In genomic region chr11:28092786-28093185, GRCh38 we compare ENCODE assay signal across 31 cellular contexts.
"Had no signal": no experiment of that assay in that cellular context is flagged by ENCODE, and none has a peak within 500 bp of the region (broad histone marks: within the 10 kb centered on the region; RNA-seq: fewer than 3 reads in every experiment).

No MANE protein-coding gene starts in this region.

- H3K4me3 ChIP-seq: ovary, psoas muscle, right lobe of liver, sigmoid colon, skin epidermis, smooth muscle cell, spleen, suprapubic skin, testis, tibial artery, transverse colon, upper lobe of right lung, uterus had no signal

- H3K9ac ChIP-seq: parathyroid adenoma had no signal

- H2AFZ ChIP-seq: parathyroid adenoma had no signal

- H3K9me3 ChIP-seq: neutrophil, ovary, psoas muscle, right lobe of liver, sigmoid colon, spleen, suprapubic skin, testis, tibial artery, transverse colon, upper lobe of right lung, uterus had no signal

- H3K27ac ChIP-seq: neutrophil, ovary, parathyroid adenoma, psoas muscle, right lobe of liver, sigmoid colon, skin epidermis, spleen, suprapubic skin, testis, tibial artery, transverse colon, upper lobe of right lung, uterus had no signal

- H3K4me1 ChIP-seq: parathyroid adenoma, psoas muscle, right lobe of liver, sigmoid colon, spleen, suprapubic skin, testis, tibial artery, transverse colon, upper lobe of right lung, uterus had no signal

- H3K79me2 ChIP-seq: parathyroid adenoma had no signal

- H3K36me3 ChIP-seq: ovary, right lobe of liver, sigmoid colon, suprapubic skin, tibial artery, transverse colon, upper lobe of right lung, uterus had no signal

- H3K27me3 ChIP-seq: neutrophil, ovary, right lobe of liver, sigmoid colon, spleen, suprapubic skin, testis, tibial artery, transverse colon, upper lobe of right lung, uterus had no signal

- H3K4me2 ChIP-seq: smooth muscle cell had no signal

- ATAC-seq: naive thymus-derived CD8-positive, alpha-beta T cell; natural killer cell treated with Interleukin-12 subunit alpha and Interleukin-12 subunit beta and Interleukin-15 and Interleukin-18, amount 100 ng/mL, for 72 hours; psoas muscle; right cardiac atrium; right lobe of liver; stimulated activated memory B cell treated with anti-CD40 and anti-IgM and Interleukin-4, amounts not matched to agents 10 μg/mL and 1 μg/mL and 100 μg/mL, for 72 hours; stimulated activated naive CD8-positive, alpha-beta T cell treated with anti-CD3 and anti-CD28 coated beads, Interleukin-15, amount 100 ng/mL, for 72 hours; stimulated activated naive CD8-positive, alpha-beta T cell treated with anti-CD3 and anti-CD28 coated beads, Interleukin-15, Interleukin-2, amounts not matched to agents 100 U/mL and 50 U/mL, for 24 hours; upper lobe of right lung had no signal

- DNase-seq: naive thymus-derived CD8-positive, alpha-beta T cell; nephron progenitor cell; nucleus accumbens; ovary; posterior cingulate gyrus; psoas muscle; right cardiac atrium; right lobe of liver; sigmoid colon; spleen; stimulated activated CD4-positive, alpha-beta T cell treated with anti-CD3 and anti-CD28 coated beads, Interleukin-12 subunit alpha, Interleukin-12 subunit beta, amount 100 ng/mL, for 4 hours; stimulated activated CD4-positive, alpha-beta T cell treated with anti-CD3 and anti-CD28 coated beads, Interleukin-1b, Interleukin-23, amount 100 ng/mL, for 48 hours; stimulated activated CD4-positive, alpha-beta T cell treated with anti-CD3 and anti-CD28 coated beads, Interleukin-4, amount 100 ng/mL, for 1 hour; stimulated activated CD4-positive, alpha-beta T cell treated with anti-CD3 and anti-CD28 coated beads, Interleukin-4, amount 100 ng/mL, for 4 hours; stimulated activated CD8-positive, alpha-beta memory T cell treated with anti-CD3 and anti-CD28 coated beads, Interleukin-4, amount 100 ng/mL, for 48 hours; stimulated activated naive CD4-positive, alpha-beta T cell; stimulated activated naive CD8-positive, alpha-beta T cell treated with anti-CD3 and anti-CD28 coated beads, Interleukin-15, amount 100 ng/mL, for 72 hours; stimulated activated naive CD8-positive, alpha-beta T cell treated with anti-CD3 and anti-CD28 coated beads, Interleukin-15, Interleukin-2, amounts not matched to agents 100 U/mL and 50 U/mL, for 24 hours; substantia nigra; testis; tibial artery; transverse colon; upper lobe of right lung; uterus had no signal
